In genomic region chr7:7181519-7182155, GRCh38 we compare ENCODE assay signal across 8 cellular contexts. TPM values are rescaled to one million over a fixed set of nuclear protein-coding genes. Genes with fewer than 3 reads are reported as not detected.
DNase-seq lines count a peak whose midpoint lies in the region; ATAC-seq and TF ChIP-seq lines count a peak whose summit lies in the region.

No MANE protein-coding gene starts in this region.

- CTCF ChIA-PET in activated B cell treated with CpG ODN at 0.5 μM for 24 hours (lab: Charles Lee), result interaction anchor here (0.6 to 2.6 kb wide), 22 partner anchors 17 to 499 kb away, joined by 3 to 25 read pairs (median 4); no protein-coding TSS in a partner anchor

- ATAC-seq in HG02798 (IDR thresholded peaks at IDR 0.05; ENCODE audit: poor library complexity, unreplicated experiment) (peak; percentile 41), activated B cell treated with CpG ODN at 0.5 μM for 24 hours (ENCODE audit: low read depth) (peak; percentile 43), lower lobe of right lung (peak; percentile 34 to 52)
- ATAC-seq in stimulated activated effector memory CD8-positive, alpha-beta T cell treated with anti-CD3 and anti-CD28 coated beads, Interleukin-12 subunit alpha, Interleukin-12 subunit beta, amount 100 ng/mL, for 72 hours, result peak; percentile 33

- H3K27ac Mint-ChIP-seq in activated B cell treated with CpG ODN at 0.5 μM for 24 hours, result peak overlapping the region; percentile 100
- peak overlapping the region; percentile 96 for H3K27ac Mint-ChIP-seq in stimulated activated effector memory CD8-positive, alpha-beta T cell treated with anti-CD3 and anti-CD28 coated beads, Interleukin-12 subunit alpha, Interleukin-12 subunit beta, amount 100 ng/mL, for 72 hours

- DNase-seq in NCI-H2227 (lab: John Stamatoyannopoulos, UW; ENCODE audit: unreplicated experiment) (peak; percentile 32), NCI-H2227 treated with DMSO at 0.1 percent for 48 hours (lab: John Stamatoyannopoulos, UW) (no peak), NCI-H1105 treated with DMSO at 0.1 percent for 48 hours (lab: John Stamatoyannopoulos, UW) (peak; percentile 68), activated B cell treated with CpG ODN at 0.5 μM for 24 hours (peak; percentile 30), dermis blood vessel endothelial cell (peak; percentile 62), lower lobe of right lung (peak; percentile 62)
- peak in 1 of 2 donors; percentile 15 for DNase-seq in stimulated activated effector memory CD8-positive, alpha-beta T cell treated with anti-CD3 and anti-CD28 coated beads, Interleukin-12 subunit alpha, Interleukin-12 subunit beta, amount 100 ng/mL, for 72 hours (ENCODE audit: low spot score in 2 of 2)

- peak overlapping the region; percentile 98 for H3K4me3 ChIP-seq in lower lobe of right lung

- H3K36me3 Mint-ChIP-seq in activated B cell treated with CpG ODN at 0.5 μM for 24 hours (ENCODE audit: low read depth), result peaks cover 30% of the 10 kb centered on the region
- H3K36me3 Mint-ChIP-seq in stimulated activated effector memory CD8-positive, alpha-beta T cell treated with anti-CD3 and anti-CD28 coated beads, Interleukin-12 subunit alpha, Interleukin-12 subunit beta, amount 100 ng/mL, for 72 hours, result peaks cover 14% of the 10 kb centered on the region

- no peaks in the 10 kb centered on the region for H3K27me3 ChIP-seq in lower lobe of right lung (ENCODE audit: low read depth)

- peaks cover 51% of the 10 kb centered on the region for H3K4me1 Mint-ChIP-seq in activated B cell treated with CpG ODN at 0.5 μM for 24 hours
- H3K4me1 Mint-ChIP-seq in stimulated activated effector memory CD8-positive, alpha-beta T cell treated with anti-CD3 and anti-CD28 coated beads, Interleukin-12 subunit alpha, Interleukin-12 subunit beta, amount 100 ng/mL, for 72 hours, result peaks cover 26% of the 10 kb centered on the region

- intact Hi-C loops in activated B cell treated with CpG ODN at 0.5 μM for 24 hours (cut with micrococcal nuclease) (loop anchor here (1.0 to 5.0 kb wide), 10 partner anchors 20 to 787 kb away; partner anchors contain the start of genes GLCCI1, MIOS and UMAD1), lower lobe of right lung (cut with DNase I) (no loop called here)

- POLR2A ChIA-PET in activated B cell treated with CpG ODN at 0.5 μM for 24 hours (lab: Charles Lee), result interaction anchor here (0.5 to 4.1 kb wide), 26 partner anchors 9 to 787 kb away, joined by 3 to 53 read pairs (median 5); partner anchors contain the start of genes GLCCI1, MIOS and UMAD1

- no peaks in the 10 kb centered on the region for H3K27me3 Mint-ChIP-seq in activated B cell treated with CpG ODN at 0.5 μM for 24 hours

- no peaks in the 10 kb centered on the region for H3K9me3 Mint-ChIP-seq in activated B cell treated with CpG ODN at 0.5 μM for 24 hours
- no peaks in the 10 kb centered on the region for H3K9me3 Mint-ChIP-seq in stimulated activated effector memory CD8-positive, alpha-beta T cell treated with anti-CD3 and anti-CD28 coated beads, Interleukin-12 subunit alpha, Interleukin-12 subunit beta, amount 100 ng/mL, for 72 hours

- TF ChIP-seq CTCF in activated B cell treated with CpG ODN at 0.5 μM for 24 hours (IDR thresholded peaks at IDR 0.05) (no peak), lower lobe of right lung (IDR thresholded peaks at IDR 0.05) (no peak)

- H3K4me3 Mint-ChIP-seq in activated B cell treated with CpG ODN at 0.5 μM for 24 hours, result peak overlapping the region; percentile 99
- H3K4me3 Mint-ChIP-seq in stimulated activated effector memory CD8-positive, alpha-beta T cell treated with anti-CD3 and anti-CD28 coated beads, Interleukin-12 subunit alpha, Interleukin-12 subunit beta, amount 100 ng/mL, for 72 hours, result peak overlapping the region; percentile 91

- peak overlapping the region; percentile 97 for H3K27ac ChIP-seq in lower lobe of right lung

- H3K4me1 ChIP-seq in lower lobe of right lung, result peaks cover 28% of the 10 kb centered on the region

- H3K36me3 ChIP-seq in lower lobe of right lung, result no peaks in the 10 kb centered on the region

- no peaks in the 10 kb centered on the region for H3K9me3 ChIP-seq in lower lobe of right lung

RNA-seq across cellular contexts. Expression of gene C1GALT1, which starts 0.7 kb away (rescaled TPM):
- total RNA-seq in activated B cell treated with CpG ODN at 0.5 μM for 24 hours (42.1 and 44.2 TPM in 2 replicates), dermis blood vessel endothelial cell (27.6 and 45.5 TPM in 2 replicates), lower lobe of right lung (39.0 TPM)
